In genomic region chr18:11504962-11505361, GRCh38 we compare ENCODE assay signal across 2 cellular contexts.
TF ChIP-seq lines count a peak whose summit lies in the region.

No MANE protein-coding gene starts in this region.

TF ChIP-seq in SK-N-SH, 30 proteins besides CTCF, POLR2A, EP300 and RAD21 (continued from another document):
- TF ChIP-seq REST (IDR thresholded peaks at IDR 0.05; ENCODE audit: low read depth, low read length) (peak; percentile 91), FOSL2 (IDR thresholded peaks at IDR 0.05; ENCODE audit: borderline replicate concordance, low read depth) (no peak)
TF ChIP-seq in SK-N-SH: peak in this region for 1.

TF ChIP-seq in SK-N-SH treated with all-trans-retinoic acid at 6 μM for 48 hours, 23 proteins besides CTCF, POLR2A, EP300 and RAD21 (continued from another document):
- TF ChIP-seq PATZ1 (CRISPR knock-in tag; IDR thresholded peaks at IDR 0.05; ENCODE audit: borderline replicate concordance) (no peak), ZC3H10 (CRISPR knock-in tag; IDR thresholded peaks at IDR 0.05) (no peak), CREB5 (CRISPR knock-in tag; IDR thresholded peaks at IDR 0.05; ENCODE audit: low read depth) (no peak), ZNF70 (CRISPR knock-in tag; IDR thresholded peaks at IDR 0.05) (no peak), ISL1 (CRISPR knock-in tag; IDR thresholded peaks at IDR 0.05) (no peak), BACH2 (CRISPR knock-in tag; IDR thresholded peaks at IDR 0.05; ENCODE audit: borderline replicate concordance) (no peak)
- TF ChIP-seq, protein P1, sequence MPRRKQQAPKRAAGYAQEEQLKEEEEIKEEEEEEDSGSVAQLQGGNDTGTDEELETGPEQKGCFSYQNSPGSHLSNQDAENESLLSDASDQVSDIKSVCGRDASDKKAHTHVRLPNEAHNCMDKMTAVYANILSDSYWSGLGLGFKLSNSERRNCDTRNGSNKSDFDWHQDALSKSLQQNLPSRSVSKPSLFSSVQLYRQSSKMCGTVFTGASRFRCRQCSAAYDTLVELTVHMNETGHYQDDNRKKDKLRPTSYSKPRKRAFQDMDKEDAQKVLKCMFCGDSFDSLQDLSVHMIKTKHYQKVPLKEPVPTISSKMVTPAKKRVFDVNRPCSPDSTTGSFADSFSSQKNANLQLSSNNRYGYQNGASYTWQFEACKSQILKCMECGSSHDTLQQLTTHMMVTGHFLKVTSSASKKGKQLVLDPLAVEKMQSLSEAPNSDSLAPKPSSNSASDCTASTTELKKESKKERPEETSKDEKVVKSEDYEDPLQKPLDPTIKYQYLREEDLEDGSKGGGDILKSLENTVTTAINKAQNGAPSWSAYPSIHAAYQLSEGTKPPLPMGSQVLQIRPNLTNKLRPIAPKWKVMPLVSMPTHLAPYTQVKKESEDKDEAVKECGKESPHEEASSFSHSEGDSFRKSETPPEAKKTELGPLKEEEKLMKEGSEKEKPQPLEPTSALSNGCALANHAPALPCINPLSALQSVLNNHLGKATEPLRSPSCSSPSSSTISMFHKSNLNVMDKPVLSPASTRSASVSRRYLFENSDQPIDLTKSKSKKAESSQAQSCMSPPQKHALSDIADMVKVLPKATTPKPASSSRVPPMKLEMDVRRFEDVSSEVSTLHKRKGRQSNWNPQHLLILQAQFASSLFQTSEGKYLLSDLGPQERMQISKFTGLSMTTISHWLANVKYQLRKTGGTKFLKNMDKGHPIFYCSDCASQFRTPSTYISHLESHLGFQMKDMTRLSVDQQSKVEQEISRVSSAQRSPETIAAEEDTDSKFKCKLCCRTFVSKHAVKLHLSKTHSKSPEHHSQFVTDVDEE (CRISPR knock-in tag; IDR thresholded peaks at IDR 0.05): no peak
